27 cellular contexts compared by ENCODE assay signal in genomic region chr18:22683786-22684185, GRCh38.
DNase-seq lines count a peak whose midpoint lies in the region; FAIRE-seq and TF ChIP-seq lines count a peak whose summit lies in the region.
"Had no signal": no experiment of that assay in that cellular context is flagged by ENCODE, and none has a peak within 500 bp of the region (broad histone marks: within the 10 kb centered on the region; RNA-seq: fewer than 3 reads in every experiment).

No MANE protein-coding gene starts in this region.

- no peak overlapping the region for H3K4ac ChIP-seq in mesenchymal stem cell (ENCODE audit: low read depth in 1 of 2, low read length in 2 of 2)

- H2AFZ ChIP-seq in astrocyte (ENCODE audit: low read depth, low read length) (no peak overlapping the region), mesenchymal stem cell (ENCODE audit: low read depth, low read length) (no peak overlapping the region)

- H3K27ac ChIP-seq in astrocyte (ENCODE audit: low read depth, low read length) (peak overlapping the region; percentile 84), mesenchymal stem cell (ENCODE audit: low read length, poor library complexity, severe bottlenecking) (peak overlapping the region; percentile 80), small intestine (ENCODE audit: low read depth in 1 of 2, low read length in 1 of 2) (peak overlapping the region; percentile 90 to 91), prostate gland (no peak overlapping the region)
- H3K27ac ChIP-seq: BLaER1 treated with 17β-estradiol and CSF1 and Interleukin-3, amounts not matched to agents 10 nM and 100 nM; epithelial cell of prostate; KMS-11; neutrophil; RWPE1; skin epidermis had no signal

- CTCF ChIA-PET in Calu3 (lab: Charles Lee): interaction anchor here (0.8 to 1.2 kb wide), 2 partner anchors 119 to 980 kb away, joined by 3 read pairs; no protein-coding TSS in a partner anchor

- H3K79me1 ChIP-seq in mesenchymal stem cell (replicated peaks; ENCODE audit: low read length, poor library complexity, severe bottlenecking): no peaks in the 10 kb centered on the region

- H3K27me3 ChIP-seq in astrocyte (ENCODE audit: insufficient read depth, low read length) (no peaks in the 10 kb centered on the region), mesenchymal stem cell (ENCODE audit: control insufficient read depth in 1 of 2, insufficient read depth in 1 of 2, low read length in 2 of 2) (no peaks in the 10 kb centered on the region), small intestine (ENCODE audit: control insufficient read depth in 2 of 2, insufficient read depth in 2 of 2, low read length in 2 of 2) (no peaks in the 10 kb centered on the region), prostate gland (replicated peaks; ENCODE audit: insufficient read depth) (no peaks in the 10 kb centered on the region)
- H3K27me3 ChIP-seq: BLaER1 treated with 17β-estradiol and CSF1 and Interleukin-3, amounts not matched to agents 10 nM and 100 nM; neutrophil; tibial nerve had no signal

- BruUV-seq in Calu3 (replicated peaks; lab: Mats Ljungman, UMichigan): no TSS peak

- H3K23ac ChIP-seq in mesenchymal stem cell (ENCODE audit: low read length in 2 of 2): no peak overlapping the region

- H3K79me2 ChIP-seq in astrocyte (ENCODE audit: insufficient read depth, low read length): no peaks in the 10 kb centered on the region

- no peak for TF ChIP-seq POLR2A in prostate gland (IDR thresholded peaks at IDR 0.05)

- no peak for FAIRE-seq in astrocyte (lab: Jason Lieb, UNC)
- no peak for FAIRE-seq in small intestine (lab: Jason Lieb, UNC)
- FAIRE-seq: GM18507, kidney had no signal

- no peaks in the 10 kb centered on the region for H3K27me3 Mint-ChIP-seq in Calu3 (ENCODE audit: unreplicated experiment)
- H3K27me3 Mint-ChIP-seq in astrocyte (ENCODE audit: low read depth, unreplicated experiment): no peaks in the 10 kb centered on the region

- H3K4me1 Mint-ChIP-seq in Calu3 (ENCODE audit: low read depth, unreplicated experiment) (peaks cover 44% of the 10 kb centered on the region), astrocyte (ENCODE audit: low read depth, unreplicated experiment) (peaks cover 18% of the 10 kb centered on the region)
- H3K4me1 Mint-ChIP-seq: activated naive CD8-positive, alpha-beta T cell treated with anti-CD3 and anti-CD28 coated beads for 36 hours; stimulated activated naive CD8-positive, alpha-beta T cell treated with anti-CD3 and anti-CD28 coated beads, Interleukin-15, amount 100 ng/mL, for 72 hours had no signal

- H3K9me3 Mint-ChIP-seq in Calu3 (ENCODE audit: low read depth, unreplicated experiment) (no peaks in the 10 kb centered on the region), astrocyte (ENCODE audit: unreplicated experiment) (peaks cover 5% of the 10 kb centered on the region)
- H3K9me3 Mint-ChIP-seq: activated CD8-positive, alpha-beta T cell treated with anti-CD3 and anti-CD28 coated beads for 36 hours; activated T-helper 2 cell treated with anti-CD3 and anti-CD28 coated beads, Interferon-gamma antibody, Interleukin-2, Interleukin-4, amounts not matched to agents 10 μg/mL and 5 μg/mL and 100 μg/mL, durations not matched to agents 14 hours and 24 hours and 36 hours; stimulated activated naive CD8-positive, alpha-beta T cell treated with anti-CD3 and anti-CD28 coated beads, Interleukin-15, amount 100 ng/mL, for 72 hours had no signal

- H3K4me3 ChIP-seq in astrocyte (ENCODE audit: insufficient read depth, low read depth, low read length) (no peak overlapping the region), mesenchymal stem cell (ENCODE audit: insufficient read depth in 1 of 2, low read depth in 1 of 2, low read length in 2 of 2) (no peak overlapping the region), small intestine (ENCODE audit: low read depth in 1 of 2, low read length in 2 of 2) (no peak overlapping the region), prostate gland (no peak overlapping the region)
- H3K4me3 ChIP-seq: BLaER1 treated with 17β-estradiol and CSF1 and Interleukin-3, amounts not matched to agents 10 nM and 100 nM; lung; skin epidermis; tibial nerve had no signal

- peak overlapping the region; percentile 56 for H3K4me3 Mint-ChIP-seq in Calu3 (ENCODE audit: low read depth, unreplicated experiment)
- no peak overlapping the region for H3K4me3 Mint-ChIP-seq in astrocyte (ENCODE audit: unreplicated experiment)
- H3K4me3 Mint-ChIP-seq: activated CD8-positive, alpha-beta T cell treated with anti-CD3 and anti-CD28 coated beads for 36 hours; activated naive CD8-positive, alpha-beta T cell treated with anti-CD3 and anti-CD28 coated beads for 36 hours; stimulated activated naive CD8-positive, alpha-beta T cell treated with anti-CD3 and anti-CD28 coated beads, Interleukin-15, amount 100 ng/mL, for 72 hours had no signal

- H2BK12ac ChIP-seq in mesenchymal stem cell (ENCODE audit: low read length in 2 of 2): no peak overlapping the region

- no peak overlapping the region for H3K18ac ChIP-seq in mesenchymal stem cell (ENCODE audit: low read depth in 1 of 2, low read length in 2 of 2)

- H4K91ac ChIP-seq in mesenchymal stem cell (ENCODE audit: low read length): no peak overlapping the region

- H3K4me2 ChIP-seq in astrocyte (ENCODE audit: low read length): peak overlapping the region; percentile 67
- H3K4me2 ChIP-seq in mesenchymal stem cell (ENCODE audit: low read length, poor library complexity, severe bottlenecking): no peak overlapping the region
- H3K4me2 ChIP-seq: BLaER1 treated with 17β-estradiol and CSF1 and Interleukin-3, amounts not matched to agents 10 nM and 100 nM; KMS-11 had no signal

- no peak for TF ChIP-seq CTCF in Calu3 (IDR thresholded peaks at IDR 0.05; ENCODE audit: unreplicated experiment)
- TF ChIP-seq CTCF in astrocyte (IDR thresholded peaks at IDR 0.05; ENCODE audit: insufficient read depth, low read depth, low read length): no peak
- no peak for TF ChIP-seq CTCF in prostate gland (IDR thresholded peaks at IDR 0.05)

- H3K4me1 ChIP-seq in astrocyte (ENCODE audit: insufficient read depth, low read length) (peaks cover 21% of the 10 kb centered on the region), mesenchymal stem cell (ENCODE audit: control insufficient read depth, insufficient read depth, low read depth, low read length) (peaks cover 5% of the 10 kb centered on the region), small intestine (ENCODE audit: control insufficient read depth in 2 of 2, insufficient read depth in 1 of 2, low read depth in 1 of 2, low read length in 1 of 2) (peaks cover 5% of the 10 kb centered on the region in 2 donors), prostate gland (replicated peaks) (no peaks in the 10 kb centered on the region)

- peaks cover 3% of the 10 kb centered on the region for H3K9me3 ChIP-seq in astrocyte (ENCODE audit: insufficient read depth, low read depth, low read length)
- H3K9me3 ChIP-seq in mesenchymal stem cell (ENCODE audit: control insufficient read depth, low read length): no peaks in the 10 kb centered on the region
- H3K9me3 ChIP-seq in small intestine (ENCODE audit: control insufficient read depth, low read depth): no peaks in the 10 kb centered on the region
- H3K9me3 ChIP-seq in prostate gland: no peaks in the 10 kb centered on the region
- H3K9me3 ChIP-seq: neutrophil had no signal

- 85% methylated on average over 2 of the region's 2 CpGs for WGBS in mesenchymal stem cell
- whole genome bisulfite sequencing in small intestine, 3 donors: 12 to 61% (median 26%) methylated on average over 2 of the region's 2 CpGs
- WGBS in prostate gland: 49% methylated on average over 2 of the region's 2 CpGs

- H3K36me3 Mint-ChIP-seq in Calu3 (ENCODE audit: insufficient read depth, unreplicated experiment) (peaks cover 10% of the 10 kb centered on the region), astrocyte (ENCODE audit: low read depth, unreplicated experiment) (no peaks in the 10 kb centered on the region)
- H3K36me3 Mint-ChIP-seq: activated naive CD8-positive, alpha-beta T cell treated with anti-CD3 and anti-CD28 coated beads for 36 hours had no signal

- H2BK15ac ChIP-seq in mesenchymal stem cell (ENCODE audit: low read depth, poor library complexity, severe bottlenecking): no peak overlapping the region

- intact Hi-C loops in Calu3 (cut with micrococcal nuclease; ENCODE audit: unreplicated experiment): no loop called here
- intact Hi-C loops in prostate gland (cut with DNase I): loop anchor here (10.0 kb wide), 3 partner anchors 79 to 119 kb away; no protein-coding TSS in a partner anchor

- no peak overlapping the region for H2BK5ac ChIP-seq in mesenchymal stem cell (ENCODE audit: low read depth, low read length, poor library complexity, severe bottlenecking)

- H3K27ac Mint-ChIP-seq in Calu3 (ENCODE audit: unreplicated experiment) (peak overlapping the region; percentile 96), astrocyte (ENCODE audit: unreplicated experiment) (no peak overlapping the region)
- H3K27ac Mint-ChIP-seq: activated CD8-positive, alpha-beta T cell treated with anti-CD3 and anti-CD28 coated beads for 36 hours; activated naive CD8-positive, alpha-beta T cell treated with anti-CD3 and anti-CD28 coated beads for 36 hours; activated T-helper 2 cell treated with anti-CD3 and anti-CD28 coated beads, Interferon-gamma antibody, Interleukin-2, Interleukin-4, amounts not matched to agents 10 μg/mL and 5 μg/mL and 100 μg/mL, durations not matched to agents 14 hours and 24 hours and 36 hours; stimulated activated naive CD8-positive, alpha-beta T cell treated with anti-CD3 and anti-CD28 coated beads, Interleukin-15, amount 100 ng/mL, for 72 hours had no signal

- no peak for DNase-seq in Calu3
- no peak for DNase-seq in astrocyte (ENCODE audit: low read depth)
- no peak for DNase-seq in mesenchymal stem cell
- DNase-seq in small intestine: peak; percentile 80
- no peak for DNase-seq in prostate gland (ENCODE audit: low spot score)
- DNase-seq in KG1 (lab: John Stamatoyannopoulos, UW): no peak
- no peak for DNase-seq in superior temporal gyrus (ENCODE audit: extremely low spot score)
- DNase-seq in AML-193 (lab: John Stamatoyannopoulos, UW): no peak
- DNase-seq: activated CD4-positive, alpha-beta T cell treated with anti-CD3 and anti-CD28 coated beads for 1 hour; activated CD8-positive, alpha-beta T cell treated with anti-CD3 and anti-CD28 coated beads for 36 hours; activated naive CD8-positive, alpha-beta T cell treated with anti-CD3 and anti-CD28 coated beads for 36 hours; cerebellar nuclear complex; stimulated activated CD4-positive, alpha-beta T cell treated with anti-CD3 and anti-CD28 coated beads, Interleukin-1b, Interleukin-23, amount 100 ng/mL, for 48 hours; stimulated activated CD8-positive, alpha-beta memory T cell treated with anti-CD3 and anti-CD28 coated beads, Interleukin-4, amount 100 ng/mL, for 48 hours; stimulated activated naive CD8-positive, alpha-beta T cell treated with anti-CD3 and anti-CD28 coated beads, Interleukin-15, amount 100 ng/mL, for 72 hours; T-helper 2 cell had no signal

- no peak overlapping the region for H4K8ac ChIP-seq in mesenchymal stem cell (ENCODE audit: low read length)

- H2AK5ac ChIP-seq in mesenchymal stem cell (ENCODE audit: low read length, severe bottlenecking): peak overlapping the region; percentile 50

- no peak overlapping the region for H2BK120ac ChIP-seq in mesenchymal stem cell (ENCODE audit: low read depth, low read length)

- no peak overlapping the region for H3K14ac ChIP-seq in mesenchymal stem cell (ENCODE audit: low read length in 2 of 2)

- H3K9ac ChIP-seq in astrocyte (ENCODE audit: low read length) (peak overlapping the region; percentile 58), mesenchymal stem cell (ENCODE audit: low read length) (no peak overlapping the region)
- H3K9ac ChIP-seq: BLaER1 treated with 17β-estradiol and CSF1 and Interleukin-3, amounts not matched to agents 10 nM and 100 nM; KMS-11 had no signal

- H4K20me1 ChIP-seq in astrocyte (ENCODE audit: insufficient read depth, low read length): no peaks in the 10 kb centered on the region
- H4K20me1 ChIP-seq: BLaER1 treated with 17β-estradiol and CSF1 and Interleukin-3, amounts not matched to agents 10 nM and 100 nM had no signal

- H3K36me3 ChIP-seq in astrocyte (ENCODE audit: insufficient read depth, low read length): no peaks in the 10 kb centered on the region
- H3K36me3 ChIP-seq in mesenchymal stem cell (ENCODE audit: control insufficient read depth in 1 of 2, insufficient read depth in 2 of 2, low read depth in 1 of 2, low read length in 2 of 2): no peaks in the 10 kb centered on the region
- no peaks in the 10 kb centered on the region for H3K36me3 ChIP-seq in small intestine (ENCODE audit: control insufficient read depth in 2 of 2, insufficient read depth in 2 of 2, low read length in 2 of 2)
- no peaks in the 10 kb centered on the region for H3K36me3 ChIP-seq in prostate gland
- H3K36me3 ChIP-seq: BLaER1 treated with 17β-estradiol and CSF1 and Interleukin-3, amounts not matched to agents 10 nM and 100 nM; neutrophil; tibial nerve had no signal

Comparison
In these comparisons a context has a peak if more than half of its experiments do, and no peak if none do; other contexts are left out.
1. H3K27ac ChIP-seq: peak in astrocyte (single experiment), mesenchymal stem cell (single experiment) and small intestine (2 of 2); none in prostate gland (0 of 2).